2 cellular contexts compared by ENCODE assay signal in genomic region chr17:72219824-72220473, GRCh38.
TF ChIP-seq lines count a peak whose summit lies in the region.

No MANE protein-coding gene starts in this region.

TF ChIP-seq in SK-N-SH treated with all-trans-retinoic acid at 6 μM for 48 hours, 23 proteins besides CTCF, POLR2A, EP300 and RAD21:
- TF ChIP-seq CSRNP3 (CRISPR knock-in tag; IDR thresholded peaks at IDR 0.05) (no peak), ZNF70 (CRISPR knock-in tag; IDR thresholded peaks at IDR 0.05) (no peak), ARNTL (CRISPR knock-in tag; IDR thresholded peaks at IDR 0.05; ENCODE audit: borderline replicate concordance, low read depth) (no peak), ZFP30 (CRISPR knock-in tag; IDR thresholded peaks at IDR 0.05) (no peak), ESRRG (CRISPR knock-in tag; IDR thresholded peaks at IDR 0.05) (no peak), GLIS3 (CRISPR knock-in tag; IDR thresholded peaks at IDR 0.05) (no peak), SNAI2 (CRISPR knock-in tag; IDR thresholded peaks at IDR 0.05) (no peak), CREB5 (CRISPR knock-in tag; IDR thresholded peaks at IDR 0.05; ENCODE audit: low read depth) (no peak)
TF ChIP-seq in SK-N-SH treated with all-trans-retinoic acid at 6 μM for 48 hours: peak in this region for 0.

TF ChIP-seq in H1, 55 proteins besides CTCF, POLR2A, EP300 and RAD21 (continued from another document):
- TF ChIP-seq HDAC2 (IDR thresholded peaks at IDR 0.05; ENCODE audit: borderline replicate concordance in 1 of 2, low read depth in 2 of 2, low read length in 2 of 2) (0 out of 4 replicates have a peak, but pooled peaks of 1 of the 2 experiments have one; percentile 36), KDM1A (IDR thresholded peaks at IDR 0.05; ENCODE audit: borderline replicate concordance, low read length) (no peak), JUN (IDR thresholded peaks at IDR 0.05; ENCODE audit: low read depth, low read length) (no peak)
